Comparison of ENCODE assay signal across 22 cellular contexts in the genomic region with DNA sequence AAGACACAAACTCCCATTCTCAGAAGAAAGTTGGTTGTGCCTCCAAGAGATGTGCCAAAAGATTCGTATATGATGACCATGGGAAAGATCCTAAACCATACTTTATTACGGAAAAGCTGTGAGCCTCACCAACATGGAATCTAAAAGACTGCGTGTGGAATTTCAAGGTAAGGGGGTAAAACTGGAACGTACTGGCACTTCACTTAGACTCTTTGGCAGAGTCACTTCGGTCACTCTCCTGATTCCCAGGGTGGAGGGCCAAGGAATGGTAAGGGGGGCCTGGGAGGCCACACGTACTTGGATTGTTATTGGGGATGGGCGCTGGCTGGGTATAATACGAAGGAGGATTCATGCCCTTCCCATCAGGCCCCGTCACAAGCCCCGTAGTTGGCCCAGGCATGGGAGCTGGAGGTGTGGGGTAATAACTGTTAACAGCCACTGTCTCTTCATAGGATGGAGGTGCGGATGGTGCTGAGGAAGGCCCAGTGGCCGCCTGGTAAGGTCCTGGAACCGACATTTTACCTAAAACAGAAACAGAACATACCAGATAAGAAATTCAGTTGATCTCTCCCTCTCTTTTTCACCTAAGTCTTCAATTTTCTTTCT. TPM values are rescaled to one million over a fixed set of nuclear protein-coding genes. Genes with fewer than 3 reads are reported as not detected.
A peak's percentile ranks its signal among the peaks of the same experiment; 100 is the strongest.
DNase-seq lines count a peak whose midpoint lies in the region; ATAC-seq, FAIRE-seq and TF ChIP-seq lines count a peak whose summit lies in the region.
"Had no signal": no experiment of that assay in that cellular context is flagged by ENCODE, and none has a peak within 500 bp of the region (broad histone marks: within the 10 kb centered on the region; RNA-seq: fewer than 3 reads in every experiment).

No MANE protein-coding gene starts in this region.

- SMC1A ChIA-PET in GM12878 (lab: Charles Lee; ENCODE audit: uncharacterized antibody, unreplicated experiment), result interaction anchor here (0.6 to 1.8 kb wide), 3 partner anchors 19 to 618 kb away, joined by 3 to 6 read pairs (median 3); no protein-coding TSS in a partner anchor

- H2AFZ ChIP-seq in GM12878 (ENCODE audit: control insufficient read depth, low read depth, low read length), result no peak overlapping the region

- TF ChIP-seq RAD21 in GM12878 (IDR thresholded peaks at IDR 0.05; ENCODE audit: insufficient read depth, low read depth, low read length), result no peak

- TF ChIP-seq CTCF in GM12878 (IDR thresholded peaks at IDR 0.05 in 2 of 3, conservative IDR thresholded peaks at IDR 0.05 in 1 of 3; ENCODE audit: control insufficient read depth in 2 of 3, extremely low read depth in 1 of 3, insufficient read depth in 1 of 3, low read depth in 3 of 3, low read length in 3 of 3) (no peak), colonic mucosa (IDR thresholded peaks at IDR 0.05) (no peak)

- no peak for TF ChIP-seq POLR2A in GM12878 (IDR thresholded peaks at IDR 0.05; ENCODE audit: low read depth, low read length)

- H3K4me2 ChIP-seq in GM12878 (ENCODE audit: control insufficient read depth, insufficient read depth), result no peak overlapping the region

- no peaks in the 10 kb centered on the region for H3K9me3 ChIP-seq in CD8-positive, alpha-beta memory T cell (ENCODE audit: low read length)
- H3K9me3 ChIP-seq in GM12878 (replicated peaks; ENCODE audit: control insufficient read depth, insufficient read depth, low read length) (peaks cover 5% of the 10 kb centered on the region; the same call in 2 of the 3 replicates), colonic mucosa (no peaks in the 10 kb centered on the region)
- H3K9me3 ChIP-seq: pancreas, right lobe of liver had no signal

- H3K4me1 ChIP-seq in CD8-positive, alpha-beta memory T cell (ENCODE audit: insufficient read depth, low read length), result peaks cover 64% of the 10 kb centered on the region
- H3K4me1 ChIP-seq in GM12878 (ENCODE audit: control insufficient read depth, insufficient read depth, low read length) (peaks cover 8% of the 10 kb centered on the region), colonic mucosa (no peaks in the 10 kb centered on the region)

- peak overlapping the region; percentile 71 for H3K4me3 Mint-ChIP-seq in T-helper 2 cell treated with Interferon-gamma antibody and Interleukin-4, amounts not matched to agents 5 μg/mL and 100 μg/mL, for 36 hours
- peak overlapping the region; percentile 62 to 89 (median 75) for H3K4me3 Mint-ChIP-seq in CD8-positive, alpha-beta memory T cell
- peak overlapping the region; percentile 52 for H3K4me3 Mint-ChIP-seq in natural killer cell treated with Interleukin-12 subunit alpha and Interleukin-12 subunit beta and Interleukin-15 and Interleukin-18, amount 100 ng/mL, for 72 hours
- H3K4me3 Mint-ChIP-seq: HFFc6 had no signal

- no peaks in the 10 kb centered on the region for H3K27me3 ChIP-seq in CD8-positive, alpha-beta memory T cell (ENCODE audit: insufficient read depth, low read length, poor library complexity, severe bottlenecking)
- H3K27me3 ChIP-seq in GM12878 (replicated peaks in 1 of 2; ENCODE audit: control insufficient read depth in 2 of 2, insufficient read depth in 2 of 2, low read length in 1 of 2) (no peaks in the 10 kb centered on the region), colonic mucosa (no peaks in the 10 kb centered on the region)
- H3K27me3 ChIP-seq: brain microvascular endothelial cell, pancreas, right lobe of liver, suprapubic skin had no signal

- peaks cover 54% of the 10 kb centered on the region for H3K36me3 ChIP-seq in CD8-positive, alpha-beta memory T cell (ENCODE audit: insufficient read depth, low read length)
- H3K36me3 ChIP-seq in GM12878 (ENCODE audit: control insufficient read depth in 2 of 2, insufficient read depth in 2 of 2, low read length in 1 of 2), result peaks cover 29 to 38% of the 10 kb centered on the region in 2 experiments
- peaks cover 15% of the 10 kb centered on the region for H3K36me3 ChIP-seq in colonic mucosa
- H3K36me3 ChIP-seq: brain microvascular endothelial cell had no signal

- no peak for TF ChIP-seq EP300 in GM12878 (IDR thresholded peaks at IDR 0.05; ENCODE audit: borderline replicate concordance in 1 of 2, control insufficient read depth in 1 of 2, low read depth in 2 of 2, low read length in 2 of 2)

- H3K9ac ChIP-seq in GM12878 (ENCODE audit: control insufficient read depth, insufficient read depth, low read length), result no peak overlapping the region
- H3K9ac ChIP-seq in colonic mucosa (ENCODE audit: low read depth in 2 of 2, low read length in 2 of 2), result no peak overlapping the region

- WGBS in GM12878 (ENCODE audit: insufficient coverage, insufficient replicate concordance, low lambda C conversion rate, missing lambda C conversion rate), result 96% methylated on average over 13 of the region's 13 CpGs

- H4K20me1 ChIP-seq in GM12878 (ENCODE audit: control insufficient read depth, insufficient read depth), result peaks cover 6% of the 10 kb centered on the region; the same call in 1 of the 2 replicates

- peak overlapping the region; percentile 2 for H3K4me3 ChIP-seq in CD8-positive, alpha-beta memory T cell (ENCODE audit: low read length)
- H3K4me3 ChIP-seq in GM12878 (no peak overlapping the region), colonic mucosa (no peak overlapping the region)
- H3K4me3 ChIP-seq: pancreas, right lobe of liver, suprapubic skin had no signal

- H3K79me2 ChIP-seq in GM12878 (ENCODE audit: control insufficient read depth, insufficient read depth, low read length), result peaks cover 22% of the 10 kb centered on the region

- peaks cover 44% of the 10 kb centered on the region for H3K4me1 Mint-ChIP-seq in T-helper 2 cell treated with Interferon-gamma antibody and Interleukin-4, amounts not matched to agents 5 μg/mL and 100 μg/mL, for 36 hours (ENCODE audit: low read depth)
- peaks cover 60 to 78% (median 64%) of the 10 kb centered on the region in 3 donors for H3K4me1 Mint-ChIP-seq in CD8-positive, alpha-beta memory T cell
- peaks cover 42 to 47% of the 10 kb centered on the region in 2 donors for H3K4me1 Mint-ChIP-seq in natural killer cell treated with Interleukin-12 subunit alpha and Interleukin-12 subunit beta and Interleukin-15 and Interleukin-18, amount 100 ng/mL, for 72 hours (ENCODE audit: low read depth in 2 of 2)

- no peak overlapping the region for H3K27ac ChIP-seq in CD8-positive, alpha-beta memory T cell (ENCODE audit: low read depth, low read length)
- H3K27ac ChIP-seq in GM12878 (ENCODE audit: control insufficient read depth, insufficient read depth) (no peak overlapping the region), colonic mucosa (no peak overlapping the region)
- H3K27ac ChIP-seq: brain microvascular endothelial cell had no signal

- in situ Hi-C loops in GM12878 (cut with MboI), result no loop called here

- H3K9me3 Mint-ChIP-seq in T-helper 2 cell treated with Interferon-gamma antibody and Interleukin-4, amounts not matched to agents 5 μg/mL and 100 μg/mL, for 36 hours, result peaks cover 15% of the 10 kb centered on the region
- peaks cover 0 to 8% (median 4%) of the 10 kb centered on the region in 5 donors for H3K9me3 Mint-ChIP-seq in CD8-positive, alpha-beta memory T cell
- no peaks in the 10 kb centered on the region for H3K9me3 Mint-ChIP-seq in natural killer cell treated with Interleukin-12 subunit alpha and Interleukin-12 subunit beta and Interleukin-15 and Interleukin-18, amount 100 ng/mL, for 72 hours

- no peaks in the 10 kb centered on the region for H3K27me3 Mint-ChIP-seq in T-helper 2 cell treated with Interferon-gamma antibody and Interleukin-4, amounts not matched to agents 5 μg/mL and 100 μg/mL, for 36 hours (ENCODE audit: low read depth)
- peaks cover 0 to 8% of the 10 kb centered on the region in 2 donors for H3K27me3 Mint-ChIP-seq in CD8-positive, alpha-beta memory T cell
- no peaks in the 10 kb centered on the region for H3K27me3 Mint-ChIP-seq in natural killer cell treated with Interleukin-12 subunit alpha and Interleukin-12 subunit beta and Interleukin-15 and Interleukin-18, amount 100 ng/mL, for 72 hours
- H3K27me3 Mint-ChIP-seq: activated naive CD8-positive, alpha-beta T cell treated with anti-CD3 and anti-CD28 coated beads, Interleukin-2, amount 10 ng/mL, durations not matched to agents 7 days and 5 days had no signal

- FAIRE-seq in GM12878 (lab: Jason Lieb, UNC), result no peak
- FAIRE-seq: GM12892, pancreas had no signal

- ATAC-seq in GM12878, result no peak
- ATAC-seq in natural killer cell treated with Interleukin-12 subunit alpha and Interleukin-12 subunit beta and Interleukin-15 and Interleukin-18, amount 100 ng/mL, for 72 hours, result no peak
- ATAC-seq: esophagus mucosa, pancreas, right lobe of liver had no signal

- RAD21 ChIA-PET in GM12878 (lab: Charles Lee; ENCODE audit: unreplicated experiment), result interaction anchor here (1.6 kb wide), 1 partner anchor 24 kb away, joined by 4 read pairs; no protein-coding TSS in a partner anchor

- no peak for DNase-seq in T-helper 2 cell treated with Interferon-gamma antibody and Interleukin-4, amounts not matched to agents 5 μg/mL and 100 μg/mL, for 36 hours (ENCODE audit: low spot score)
- no peak for DNase-seq in T-helper 2 cell
- no peak for DNase-seq in CD8-positive, alpha-beta memory T cell
- DNase-seq in GM12878 (ENCODE audit: low read depth, low spot score), result no peak
- peak; percentile 25 for DNase-seq in natural killer cell treated with Interleukin-12 subunit alpha and Interleukin-12 subunit beta and Interleukin-15 and Interleukin-18, amount 100 ng/mL, for 72 hours (ENCODE audit: low spot score)
- DNase-seq in cerebellar cortex (ENCODE audit: low spot score), result no peak
- no peak for DNase-seq in HCEC 1CT
- no peak for DNase-seq in colonic mucosa
- DNase-seq: 8988T; activated naive CD8-positive, alpha-beta T cell treated with anti-CD3 and anti-CD28 coated beads, Interleukin-2, amount 10 ng/mL, durations not matched to agents 7 days and 5 days; brain microvascular endothelial cell; dermis blood vessel endothelial cell; HFFc6; Kasumi-1; NCI-H1105; NCI-H524 treated with DMSO at 0.1 percent for 48 hours; pancreas; SW 1271 had no signal

- BruUV-seq in GM12878 (replicated peaks; lab: Mats Ljungman, UMichigan), result no TSS peak

- H3K36me3 Mint-ChIP-seq in T-helper 2 cell treated with Interferon-gamma antibody and Interleukin-4, amounts not matched to agents 5 μg/mL and 100 μg/mL, for 36 hours (ENCODE audit: low read depth), result peaks cover 65% of the 10 kb centered on the region
- peaks cover 29 to 70% (median 39%) of the 10 kb centered on the region in 3 donors for H3K36me3 Mint-ChIP-seq in CD8-positive, alpha-beta memory T cell
- H3K36me3 Mint-ChIP-seq in natural killer cell treated with Interleukin-12 subunit alpha and Interleukin-12 subunit beta and Interleukin-15 and Interleukin-18, amount 100 ng/mL, for 72 hours, result peaks cover 23% of the 10 kb centered on the region

- POLR2A ChIA-PET in CD8-positive, alpha-beta memory T cell (lab: Charles Lee), result no interaction called here
- POLR2A ChIA-PET in GM12878 (lab: Charles Lee), result no interaction called here

- H3K27ac Mint-ChIP-seq in T-helper 2 cell treated with Interferon-gamma antibody and Interleukin-4, amounts not matched to agents 5 μg/mL and 100 μg/mL, for 36 hours, result peak overlapping the region; percentile 85
- peak overlapping the region; percentile 77 to 100 (median 98) for H3K27ac Mint-ChIP-seq in CD8-positive, alpha-beta memory T cell
- peak overlapping the region; percentile 50 to 71 for H3K27ac Mint-ChIP-seq in natural killer cell treated with Interleukin-12 subunit alpha and Interleukin-12 subunit beta and Interleukin-15 and Interleukin-18, amount 100 ng/mL, for 72 hours
- H3K27ac Mint-ChIP-seq: HFFc6 had no signal

- intact Hi-C loops in GM12878 (cut with micrococcal nuclease; ENCODE audit: unreplicated experiment) (no loop called here), colonic mucosa (cut with DNase I) (no loop called here)

- CTCF ChIA-PET in CD8-positive, alpha-beta memory T cell (lab: Charles Lee), result interaction anchor here (0.5 to 2.1 kb wide), 3 partner anchors 21 to 84 kb away, joined by 3 to 5 read pairs (median 4); no protein-coding TSS in a partner anchor
- CTCF ChIA-PET in GM12878 (lab: Yijun Ruan, JAX), result interaction anchor here (0.9 to 1.9 kb wide), 2 partner anchors 22 to 85 kb away, joined by 3 to 5 read pairs; no protein-coding TSS in a partner anchor

RNA-seq across cellular contexts. Expression of gene LITAF, which starts 30.4 kb away (rescaled TPM):
- 100 to 1,000 TPM; 199 to 201 TPM for total RNA-seq in CD8-positive, alpha-beta memory T cell
- 629 TPM for polyA plus RNA-seq in CD8-positive, alpha-beta memory T cell
- total RNA-seq in GM12878 (2013; cell fraction: nucleolus; rRNA removed), result 62.4 and 64.8 TPM in 2 replicates
- total RNA-seq in GM12878 (2014; rRNA removed), result 111 and 121 TPM in 2 replicates
- 124 and 125 TPM in 2 replicates for total RNA-seq in GM12878 (2014; rRNA removed; fragmentation: Illumina TruSeq; extraction: Trizol)
- total RNA-seq in GM12878 (2021), result 168 and 173 TPM in 2 replicates
- 90.1 TPM for polyA plus RNA-seq in GM12878 (2011; ENCODE audit: low read depth)
- 99.2 and 112 TPM in 2 replicates for polyA plus RNA-seq in GM12878 (2011; rRNA removed)
- polyA plus RNA-seq in GM12878 (2011; cell fraction: cytosol; rRNA removed), result 193 and 266 TPM in 2 replicates
- polyA plus RNA-seq in GM12878 (2011; cell fraction: nucleus; rRNA removed), result 74.4 and 94.9 TPM in 2 replicates
- 120 and 148 TPM in 2 replicates for polyA plus RNA-seq in GM12878 (2012)
- polyA plus RNA-seq in GM12878 (2014; fragmentation: Illumina TruSeq; extraction: Trizol), result 196 and 211 TPM in 2 replicates
- 100 to 1,000 TPM; 144 to 195 TPM for polyA plus RNA-seq in GM12878 (2014; fragmentation: Nextera tagmentation; extraction: Ambion mirVana)
- 103 and 115 TPM in 2 replicates for polyA plus RNA-seq in GM12878 (2014; rRNA removed)
- polyA plus RNA-seq in GM12878 (2016; fragmentation: Nextera tagmentation; extraction: Ambion mirVana), result 100 to 1,000 TPM; 150 to 154 TPM
- 92.1 and 148 TPM in 2 replicates for polyA minus RNA-seq in GM12878 (2011; rRNA and poly(A)+ RNA removed)
- polyA minus RNA-seq in GM12878 (2011; cell fraction: cytosol; rRNA and poly(A)+ RNA removed), result 52.1 and 57.0 TPM in 2 replicates
- 28.7 and 56.3 TPM in 2 replicates for polyA minus RNA-seq in GM12878 (2011; cell fraction: nucleus; rRNA and poly(A)+ RNA removed)
- total RNA-seq in natural killer cell treated with Interleukin-12 subunit alpha and Interleukin-12 subunit beta and Interleukin-15 and Interleukin-18, amount 100 ng/mL, for 72 hours, result 100 to 1,000 TPM; 112 to 191 TPM
- 100 to 1,000 TPM; 144 to 211 TPM for total RNA-seq in colonic mucosa
